ENCODE assay signal across 1 cellular context in the genomic region with DNA sequence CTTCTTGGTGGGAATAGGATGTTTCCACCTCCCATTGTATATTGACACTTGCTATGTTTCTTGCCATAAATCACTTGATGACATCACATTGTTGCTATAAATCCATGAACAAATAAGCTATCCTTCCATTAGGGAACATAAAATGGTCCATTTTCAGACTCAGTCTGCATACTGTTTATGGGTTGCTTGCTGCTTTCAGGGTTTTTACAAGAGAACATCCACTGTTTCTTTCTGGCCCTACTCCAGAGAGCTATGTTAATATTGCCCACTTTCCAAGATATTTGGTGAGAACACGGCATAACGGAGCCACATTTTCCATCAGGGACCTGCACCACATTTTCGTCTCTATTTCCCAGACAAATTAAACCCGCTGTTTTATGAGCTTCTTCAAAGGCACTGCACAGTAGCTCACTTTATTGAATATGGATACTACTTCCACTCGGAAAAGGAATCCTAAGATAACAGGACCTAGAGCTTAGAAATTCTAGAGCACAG.
TF ChIP-seq lines count a peak whose summit lies in the region.

No MANE protein-coding gene starts in this region.

TF ChIP-seq in HEK293, 187 proteins besides CTCF, POLR2A, EP300 and RAD21 (continued from another document and continues in another):
- no peak for TF ChIP-seq ZNF670 (tag by site-specific recombination; IDR thresholded peaks at IDR 0.05; ENCODE audit: low read depth)
- TF ChIP-seq HOXA7 (CRISPR knock-in tag; IDR thresholded peaks at IDR 0.05; ENCODE audit: borderline replicate concordance), result no peak
- TF ChIP-seq ZNF521 (tag by site-specific recombination; IDR thresholded peaks at IDR 0.05), result no peak
- peak; percentile 72; the same call in 1 of the 2 replicates for TF ChIP-seq ZNF391 (tag by site-specific recombination; IDR thresholded peaks at IDR 0.05; ENCODE audit: borderline replicate concordance, low read depth)
- TF ChIP-seq, protein P1, sequence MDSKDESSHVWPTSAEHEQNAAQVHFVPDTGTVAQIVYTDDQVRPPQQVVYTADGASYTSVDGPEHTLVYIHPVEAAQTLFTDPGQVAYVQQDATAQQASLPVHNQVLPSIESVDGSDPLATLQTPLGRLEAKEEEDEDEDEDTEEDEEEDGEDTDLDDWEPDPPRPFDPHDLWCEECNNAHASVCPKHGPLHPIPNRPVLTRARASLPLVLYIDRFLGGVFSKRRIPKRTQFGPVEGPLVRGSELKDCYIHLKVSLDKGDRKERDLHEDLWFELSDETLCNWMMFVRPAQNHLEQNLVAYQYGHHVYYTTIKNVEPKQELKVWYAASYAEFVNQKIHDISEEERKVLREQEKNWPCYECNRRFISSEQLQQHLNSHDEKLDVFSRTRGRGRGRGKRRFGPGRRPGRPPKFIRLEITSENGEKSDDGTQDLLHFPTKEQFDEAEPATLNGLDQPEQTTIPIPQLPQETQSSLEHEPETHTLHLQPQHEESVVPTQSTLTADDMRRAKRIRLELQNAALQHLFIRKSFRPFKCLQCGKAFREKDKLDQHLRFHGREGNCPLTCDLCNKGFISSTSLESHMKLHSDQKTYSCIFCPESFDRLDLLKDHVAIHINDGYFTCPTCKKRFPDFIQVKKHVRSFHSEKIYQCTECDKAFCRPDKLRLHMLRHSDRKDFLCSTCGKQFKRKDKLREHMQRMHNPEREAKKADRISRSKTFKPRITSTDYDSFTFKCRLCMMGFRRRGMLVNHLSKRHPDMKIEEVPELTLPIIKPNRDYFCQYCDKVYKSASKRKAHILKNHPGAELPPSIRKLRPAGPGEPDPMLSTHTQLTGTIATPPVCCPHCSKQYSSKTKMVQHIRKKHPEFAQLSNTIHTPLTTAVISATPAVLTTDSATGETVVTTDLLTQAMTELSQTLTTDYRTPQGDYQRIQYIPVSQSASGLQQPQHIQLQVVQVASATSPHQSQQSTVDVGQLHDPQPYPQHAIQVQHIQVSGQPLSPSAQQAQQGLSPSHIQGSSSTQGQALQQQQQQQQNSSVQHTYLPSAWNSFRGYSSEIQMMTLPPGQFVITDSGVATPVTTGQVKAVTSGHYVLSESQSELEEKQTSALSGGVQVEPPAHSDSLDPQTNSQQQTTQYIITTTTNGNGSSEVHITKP (tag by site-specific recombination; IDR thresholded peaks at IDR 0.05), result peak; percentile 69
- TF ChIP-seq, protein P2, sequence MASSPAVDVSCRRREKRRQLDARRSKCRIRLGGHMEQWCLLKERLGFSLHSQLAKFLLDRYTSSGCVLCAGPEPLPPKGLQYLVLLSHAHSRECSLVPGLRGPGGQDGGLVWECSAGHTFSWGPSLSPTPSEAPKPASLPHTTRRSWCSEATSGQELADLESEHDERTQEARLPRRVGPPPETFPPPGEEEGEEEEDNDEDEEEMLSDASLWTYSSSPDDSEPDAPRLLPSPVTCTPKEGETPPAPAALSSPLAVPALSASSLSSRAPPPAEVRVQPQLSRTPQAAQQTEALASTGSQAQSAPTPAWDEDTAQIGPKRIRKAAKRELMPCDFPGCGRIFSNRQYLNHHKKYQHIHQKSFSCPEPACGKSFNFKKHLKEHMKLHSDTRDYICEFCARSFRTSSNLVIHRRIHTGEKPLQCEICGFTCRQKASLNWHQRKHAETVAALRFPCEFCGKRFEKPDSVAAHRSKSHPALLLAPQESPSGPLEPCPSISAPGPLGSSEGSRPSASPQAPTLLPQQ (tag by site-specific recombination; IDR thresholded peaks at IDR 0.05), result no peak
- TF ChIP-seq GLI4 (tag by site-specific recombination; IDR thresholded peaks at IDR 0.05), result no peak
- TF ChIP-seq ZBTB20 (tag by site-specific recombination; IDR thresholded peaks at IDR 0.05), result peak; percentile 64; the same call in 1 of the 2 replicates
- no peak for TF ChIP-seq ZNF133 (tag by site-specific recombination; IDR thresholded peaks at IDR 0.05)
- TF ChIP-seq HOXD13 (CRISPR knock-in tag; IDR thresholded peaks at IDR 0.05; ENCODE audit: borderline replicate concordance), result peak; percentile 49; the same call in 1 of the 2 replicates
- TF ChIP-seq ZFP69B (tag by site-specific recombination; IDR thresholded peaks at IDR 0.05), result no peak
- no peak for TF ChIP-seq ZNF707 (tag by site-specific recombination; IDR thresholded peaks at IDR 0.05)
- no peak for TF ChIP-seq REPIN1 (tag by site-specific recombination; IDR thresholded peaks at IDR 0.05; ENCODE audit: low read depth)
- peak; percentile 91 for TF ChIP-seq KLF7 (tag by site-specific recombination; IDR thresholded peaks at IDR 0.05; ENCODE audit: borderline replicate concordance)
- no peak for TF ChIP-seq ZNF585B (tag by site-specific recombination; IDR thresholded peaks at IDR 0.05)
- no peak for TF ChIP-seq ZNF785 (tag by site-specific recombination; IDR thresholded peaks at IDR 0.05)
- TF ChIP-seq ZNF214 (tag by site-specific recombination; IDR thresholded peaks at IDR 0.05; ENCODE audit: borderline replicate concordance), result no peak; the same call in 1 of the 2 replicates
- TF ChIP-seq GLIS2 (tag by site-specific recombination; IDR thresholded peaks at IDR 0.05), result no peak
- no peak for TF ChIP-seq KLF8 (tag by site-specific recombination; IDR thresholded peaks at IDR 0.05)
- TF ChIP-seq, protein P3, sequence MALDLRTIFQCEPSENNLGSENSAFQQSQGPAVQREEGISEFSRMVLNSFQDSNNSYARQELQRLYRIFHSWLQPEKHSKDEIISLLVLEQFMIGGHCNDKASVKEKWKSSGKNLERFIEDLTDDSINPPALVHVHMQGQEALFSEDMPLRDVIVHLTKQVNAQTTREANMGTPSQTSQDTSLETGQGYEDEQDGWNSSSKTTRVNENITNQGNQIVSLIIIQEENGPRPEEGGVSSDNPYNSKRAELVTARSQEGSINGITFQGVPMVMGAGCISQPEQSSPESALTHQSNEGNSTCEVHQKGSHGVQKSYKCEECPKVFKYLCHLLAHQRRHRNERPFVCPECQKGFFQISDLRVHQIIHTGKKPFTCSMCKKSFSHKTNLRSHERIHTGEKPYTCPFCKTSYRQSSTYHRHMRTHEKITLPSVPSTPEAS (tag by site-specific recombination; IDR thresholded peaks at IDR 0.05), result peak; percentile 46
- no peak for TF ChIP-seq ZNF791 (tag by site-specific recombination; IDR thresholded peaks at IDR 0.05)
- 0 out of 2 replicates have a peak, but pooled peaks have one; percentile 38 for TF ChIP-seq ZSCAN16 (tag by site-specific recombination; IDR thresholded peaks at IDR 0.05)
- TF ChIP-seq ZNF426 (tag by site-specific recombination; IDR thresholded peaks at IDR 0.05), result no peak; the same call in 1 of the 2 replicates
- TF ChIP-seq ZNF510 (tag by site-specific recombination; IDR thresholded peaks at IDR 0.05; ENCODE audit: insufficient replicate concordance), result no peak
- TF ChIP-seq, protein P4, sequence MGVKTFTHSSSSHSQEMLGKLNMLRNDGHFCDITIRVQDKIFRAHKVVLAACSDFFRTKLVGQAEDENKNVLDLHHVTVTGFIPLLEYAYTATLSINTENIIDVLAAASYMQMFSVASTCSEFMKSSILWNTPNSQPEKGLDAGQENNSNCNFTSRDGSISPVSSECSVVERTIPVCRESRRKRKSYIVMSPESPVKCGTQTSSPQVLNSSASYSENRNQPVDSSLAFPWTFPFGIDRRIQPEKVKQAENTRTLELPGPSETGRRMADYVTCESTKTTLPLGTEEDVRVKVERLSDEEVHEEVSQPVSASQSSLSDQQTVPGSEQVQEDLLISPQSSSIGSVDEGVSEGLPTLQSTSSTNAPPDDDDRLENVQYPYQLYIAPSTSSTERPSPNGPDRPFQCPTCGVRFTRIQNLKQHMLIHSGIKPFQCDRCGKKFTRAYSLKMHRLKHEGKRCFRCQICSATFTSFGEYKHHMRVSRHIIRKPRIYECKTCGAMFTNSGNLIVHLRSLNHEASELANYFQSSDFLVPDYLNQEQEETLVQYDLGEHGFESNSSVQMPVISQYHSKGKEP (tag by site-specific recombination; IDR thresholded peaks at IDR 0.05), result peak; percentile 88
- TF ChIP-seq SP2 (tag by site-specific recombination; IDR thresholded peaks at IDR 0.05), result peak; percentile 30; the same call in 1 of the 2 replicates
- TF ChIP-seq, protein P5, sequence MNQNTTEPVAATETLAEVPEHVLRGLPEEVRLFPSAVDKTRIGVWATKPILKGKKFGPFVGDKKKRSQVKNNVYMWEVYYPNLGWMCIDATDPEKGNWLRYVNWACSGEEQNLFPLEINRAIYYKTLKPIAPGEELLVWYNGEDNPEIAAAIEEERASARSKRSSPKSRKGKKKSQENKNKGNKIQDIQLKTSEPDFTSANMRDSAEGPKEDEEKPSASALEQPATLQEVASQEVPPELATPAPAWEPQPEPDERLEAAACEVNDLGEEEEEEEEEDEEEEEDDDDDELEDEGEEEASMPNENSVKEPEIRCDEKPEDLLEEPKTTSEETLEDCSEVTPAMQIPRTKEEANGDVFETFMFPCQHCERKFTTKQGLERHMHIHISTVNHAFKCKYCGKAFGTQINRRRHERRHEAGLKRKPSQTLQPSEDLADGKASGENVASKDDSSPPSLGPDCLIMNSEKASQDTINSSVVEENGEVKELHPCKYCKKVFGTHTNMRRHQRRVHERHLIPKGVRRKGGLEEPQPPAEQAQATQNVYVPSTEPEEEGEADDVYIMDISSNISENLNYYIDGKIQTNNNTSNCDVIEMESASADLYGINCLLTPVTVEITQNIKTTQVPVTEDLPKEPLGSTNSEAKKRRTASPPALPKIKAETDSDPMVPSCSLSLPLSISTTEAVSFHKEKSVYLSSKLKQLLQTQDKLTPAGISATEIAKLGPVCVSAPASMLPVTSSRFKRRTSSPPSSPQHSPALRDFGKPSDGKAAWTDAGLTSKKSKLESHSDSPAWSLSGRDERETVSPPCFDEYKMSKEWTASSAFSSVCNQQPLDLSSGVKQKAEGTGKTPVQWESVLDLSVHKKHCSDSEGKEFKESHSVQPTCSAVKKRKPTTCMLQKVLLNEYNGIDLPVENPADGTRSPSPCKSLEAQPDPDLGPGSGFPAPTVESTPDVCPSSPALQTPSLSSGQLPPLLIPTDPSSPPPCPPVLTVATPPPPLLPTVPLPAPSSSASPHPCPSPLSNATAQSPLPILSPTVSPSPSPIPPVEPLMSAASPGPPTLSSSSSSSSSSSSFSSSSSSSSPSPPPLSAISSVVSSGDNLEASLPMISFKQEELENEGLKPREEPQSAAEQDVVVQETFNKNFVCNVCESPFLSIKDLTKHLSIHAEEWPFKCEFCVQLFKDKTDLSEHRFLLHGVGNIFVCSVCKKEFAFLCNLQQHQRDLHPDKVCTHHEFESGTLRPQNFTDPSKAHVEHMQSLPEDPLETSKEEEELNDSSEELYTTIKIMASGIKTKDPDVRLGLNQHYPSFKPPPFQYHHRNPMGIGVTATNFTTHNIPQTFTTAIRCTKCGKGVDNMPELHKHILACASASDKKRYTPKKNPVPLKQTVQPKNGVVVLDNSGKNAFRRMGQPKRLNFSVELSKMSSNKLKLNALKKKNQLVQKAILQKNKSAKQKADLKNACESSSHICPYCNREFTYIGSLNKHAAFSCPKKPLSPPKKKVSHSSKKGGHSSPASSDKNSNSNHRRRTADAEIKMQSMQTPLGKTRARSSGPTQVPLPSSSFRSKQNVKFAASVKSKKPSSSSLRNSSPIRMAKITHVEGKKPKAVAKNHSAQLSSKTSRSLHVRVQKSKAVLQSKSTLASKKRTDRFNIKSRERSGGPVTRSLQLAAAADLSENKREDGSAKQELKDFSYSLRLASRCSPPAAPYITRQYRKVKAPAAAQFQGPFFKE (tag by site-specific recombination; IDR thresholded peaks at IDR 0.05; ENCODE audit: borderline replicate concordance), result no peak
- TF ChIP-seq, protein P6, sequence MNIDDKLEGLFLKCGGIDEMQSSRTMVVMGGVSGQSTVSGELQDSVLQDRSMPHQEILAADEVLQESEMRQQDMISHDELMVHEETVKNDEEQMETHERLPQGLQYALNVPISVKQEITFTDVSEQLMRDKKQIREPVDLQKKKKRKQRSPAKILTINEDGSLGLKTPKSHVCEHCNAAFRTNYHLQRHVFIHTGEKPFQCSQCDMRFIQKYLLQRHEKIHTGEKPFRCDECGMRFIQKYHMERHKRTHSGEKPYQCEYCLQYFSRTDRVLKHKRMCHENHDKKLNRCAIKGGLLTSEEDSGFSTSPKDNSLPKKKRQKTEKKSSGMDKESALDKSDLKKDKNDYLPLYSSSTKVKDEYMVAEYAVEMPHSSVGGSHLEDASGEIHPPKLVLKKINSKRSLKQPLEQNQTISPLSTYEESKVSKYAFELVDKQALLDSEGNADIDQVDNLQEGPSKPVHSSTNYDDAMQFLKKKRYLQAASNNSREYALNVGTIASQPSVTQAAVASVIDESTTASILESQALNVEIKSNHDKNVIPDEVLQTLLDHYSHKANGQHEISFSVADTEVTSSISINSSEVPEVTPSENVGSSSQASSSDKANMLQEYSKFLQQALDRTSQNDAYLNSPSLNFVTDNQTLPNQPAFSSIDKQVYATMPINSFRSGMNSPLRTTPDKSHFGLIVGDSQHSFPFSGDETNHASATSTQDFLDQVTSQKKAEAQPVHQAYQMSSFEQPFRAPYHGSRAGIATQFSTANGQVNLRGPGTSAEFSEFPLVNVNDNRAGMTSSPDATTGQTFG (tag by site-specific recombination; IDR thresholded peaks at IDR 0.05; ENCODE audit: borderline replicate concordance), result no peak; the same call in 1 of the 2 replicates
- TF ChIP-seq ZNF658 (tag by site-specific recombination; IDR thresholded peaks at IDR 0.05), result no peak
- TF ChIP-seq ZNF610 (tag by site-specific recombination; IDR thresholded peaks at IDR 0.05; ENCODE audit: borderline replicate concordance), result peak; percentile 81
- TF ChIP-seq WT1 (tag by site-specific recombination; IDR thresholded peaks at IDR 0.05), result peak; percentile 88
- peak; percentile 47 for TF ChIP-seq ZNF366 (tag by site-specific recombination; conservative IDR thresholded peaks at IDR 0.05)
- TF ChIP-seq, protein P7, sequence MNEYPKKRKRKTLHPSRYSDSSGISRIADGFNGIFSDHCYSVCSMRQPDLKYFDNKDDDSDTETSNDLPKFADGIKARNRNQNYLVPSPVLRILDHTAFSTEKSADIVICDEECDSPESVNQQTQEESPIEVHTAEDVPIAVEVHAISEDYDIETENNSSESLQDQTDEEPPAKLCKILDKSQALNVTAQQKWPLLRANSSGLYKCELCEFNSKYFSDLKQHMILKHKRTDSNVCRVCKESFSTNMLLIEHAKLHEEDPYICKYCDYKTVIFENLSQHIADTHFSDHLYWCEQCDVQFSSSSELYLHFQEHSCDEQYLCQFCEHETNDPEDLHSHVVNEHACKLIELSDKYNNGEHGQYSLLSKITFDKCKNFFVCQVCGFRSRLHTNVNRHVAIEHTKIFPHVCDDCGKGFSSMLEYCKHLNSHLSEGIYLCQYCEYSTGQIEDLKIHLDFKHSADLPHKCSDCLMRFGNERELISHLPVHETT (tag by site-specific recombination; IDR thresholded peaks at IDR 0.05), result peak; percentile 25; the same call in 1 of the 2 replicates
- TF ChIP-seq, protein P8, sequence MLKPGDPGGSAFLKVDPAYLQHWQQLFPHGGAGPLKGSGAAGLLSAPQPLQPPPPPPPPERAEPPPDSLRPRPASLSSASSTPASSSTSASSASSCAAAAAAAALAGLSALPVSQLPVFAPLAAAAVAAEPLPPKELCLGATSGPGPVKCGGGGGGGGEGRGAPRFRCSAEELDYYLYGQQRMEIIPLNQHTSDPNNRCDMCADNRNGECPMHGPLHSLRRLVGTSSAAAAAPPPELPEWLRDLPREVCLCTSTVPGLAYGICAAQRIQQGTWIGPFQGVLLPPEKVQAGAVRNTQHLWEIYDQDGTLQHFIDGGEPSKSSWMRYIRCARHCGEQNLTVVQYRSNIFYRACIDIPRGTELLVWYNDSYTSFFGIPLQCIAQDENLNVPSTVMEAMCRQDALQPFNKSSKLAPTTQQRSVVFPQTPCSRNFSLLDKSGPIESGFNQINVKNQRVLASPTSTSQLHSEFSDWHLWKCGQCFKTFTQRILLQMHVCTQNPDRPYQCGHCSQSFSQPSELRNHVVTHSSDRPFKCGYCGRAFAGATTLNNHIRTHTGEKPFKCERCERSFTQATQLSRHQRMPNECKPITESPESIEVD (tag by site-specific recombination; IDR thresholded peaks at IDR 0.05), result peak; percentile 95
- TF ChIP-seq ZNF174 (tag by site-specific recombination; IDR thresholded peaks at IDR 0.05), result no peak
- peak; percentile 82 for TF ChIP-seq ZNF629 (tag by site-specific recombination; IDR thresholded peaks at IDR 0.05)
- peak; percentile 47 for TF ChIP-seq ZNF423 (tag by site-specific recombination; IDR thresholded peaks at IDR 0.05)
- no peak; the same call in none of the 2 replicates for TF ChIP-seq ZNF596 (tag by site-specific recombination; IDR thresholded peaks at IDR 0.05)
